1 cellular context compared by ENCODE assay signal in genomic region chr4:171532968-171533367, GRCh38.
TF ChIP-seq lines count a peak whose summit lies in the region.

No MANE protein-coding gene starts in this region.

TF ChIP-seq in H1, 55 proteins besides CTCF, POLR2A, EP300 and RAD21 (continued from another document):
- TF ChIP-seq TBP (IDR thresholded peaks at IDR 0.05; ENCODE audit: low read depth, low read length) (no peak), SAP30 (IDR thresholded peaks at IDR 0.05; ENCODE audit: insufficient read depth, insufficient replicate concordance, low read length) (no peak), YY1 (IDR thresholded peaks at IDR 0.05; ENCODE audit: low read depth, low read length) (no peak), MAFK (IDR thresholded peaks at IDR 0.05; ENCODE audit: low read depth, low read length) (no peak), RBBP5 (IDR thresholded peaks at IDR 0.05; ENCODE audit: borderline replicate concordance, low read depth, low read length) (no peak), BRCA1 (IDR thresholded peaks at IDR 0.05; ENCODE audit: low read depth, low read length) (no peak), TEAD4 (IDR thresholded peaks at IDR 0.05; ENCODE audit: low read depth, low read length) (no peak), CEBPB (IDR thresholded peaks at IDR 0.05; ENCODE audit: low read depth, low read length) (no peak), NANOG (IDR thresholded peaks at IDR 0.05; ENCODE audit: insufficient read depth, low read depth, low read length, poor library complexity, severe bottlenecking) (no peak), BCL11A (IDR thresholded peaks at IDR 0.05; ENCODE audit: low read depth in 2 of 2, low read length in 2 of 2) (no peak), ZNF274 (IDR thresholded peaks at IDR 0.05; ENCODE audit: borderline replicate concordance, extremely low read depth, low read length) (no peak), GTF2F1 (IDR thresholded peaks at IDR 0.05; ENCODE audit: borderline replicate concordance, low read depth, low read length) (no peak), JUND (IDR thresholded peaks at IDR 0.05; ENCODE audit: low read length) (no peak), SP1 (IDR thresholded peaks at IDR 0.05; ENCODE audit: low read depth, low read length) (no peak), KDM1A (IDR thresholded peaks at IDR 0.05; ENCODE audit: borderline replicate concordance, low read length) (no peak), CHD1 (IDR thresholded peaks at IDR 0.05; ENCODE audit: low read depth, low read length) (no peak), KDM4A (IDR thresholded peaks at IDR 0.05; ENCODE audit: low read depth, low read length, severe bottlenecking) (no peak)
